12 cellular contexts compared by ENCODE assay signal in the genomic region with DNA sequence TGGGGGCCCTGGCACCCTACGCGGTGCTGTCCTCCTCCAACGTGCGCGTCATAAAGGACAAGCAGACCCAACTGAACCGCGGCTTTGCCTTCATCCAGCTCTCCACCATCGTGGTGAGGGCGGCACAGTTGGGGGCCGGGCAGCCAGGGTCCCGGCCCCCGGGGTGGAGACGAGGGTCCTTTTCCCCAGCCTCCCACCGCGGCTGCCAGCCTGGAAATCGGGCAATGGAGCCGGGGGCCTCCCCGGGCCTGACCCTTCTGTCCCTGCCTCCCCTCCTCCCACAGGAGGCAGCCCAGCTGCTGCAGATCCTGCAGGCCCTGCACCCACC.
"Had no signal": no experiment of that assay in that cellular context is flagged by ENCODE, and none has a peak within 500 bp of the region (broad histone marks: within the 10 kb centered on the region; RNA-seq: fewer than 3 reads in every experiment).

No MANE protein-coding gene starts in this region.

- H3K4me3 ChIP-seq: colonic mucosa, mucosa of descending colon, right lobe of liver, thyroid gland had no signal

- DNase-seq: activated CD4-positive, alpha-beta T cell treated with anti-CD3 and anti-CD28 coated beads, Interleukin-2, amount 10 ng/mL, durations not matched to agents 24 days and 14 days; activated CD4-positive, CD25-positive, alpha-beta regulatory T cell; activated CD8-positive, alpha-beta T cell treated with anti-CD3 and anti-CD28 coated beads, Interleukin-2, amount 10 ng/mL, durations not matched to agents 7 days and 5 days; activated naive CD4-positive, alpha-beta T cell treated with anti-CD3 and anti-CD28 coated beads, Interleukin-2, amount 10 ng/mL, durations not matched to agents 7 days and 5 days; colonic mucosa; immature natural killer cell; mucosa of descending colon; naive thymus-derived CD8-positive, alpha-beta T cell; stimulated activated CD4-positive, alpha-beta T cell treated with anti-CD3 and anti-CD28 coated beads, Interleukin-1b, Interleukin-23, amount 100 ng/mL, for 48 hours; thyroid gland had no signal

- ATAC-seq: activated CD8-positive, alpha-beta T cell treated with anti-CD3 and anti-CD28 coated beads, Interleukin-2, amount 10 ng/mL, durations not matched to agents 7 days and 5 days; naive thymus-derived CD8-positive, alpha-beta T cell had no signal

- H3K9me3 ChIP-seq: colonic mucosa, mucosa of descending colon, right lobe of liver, thyroid gland had no signal

- FAIRE-seq: urothelium cell line had no signal

- H3K27ac ChIP-seq: colonic mucosa, right lobe of liver had no signal

- H3K27me3 ChIP-seq: colonic mucosa, right lobe of liver, thyroid gland had no signal

- H3K4me1 ChIP-seq: colonic mucosa, right lobe of liver had no signal
